ENCODE assay signal across 9 cellular contexts in genomic region chr19:35141627-35142401, GRCh38. TPM values are rescaled to one million over a fixed set of nuclear protein-coding genes. Genes with fewer than 3 reads are reported as not detected.
A peak's percentile ranks its signal among the peaks of the same experiment; 100 is the strongest.
DNase-seq lines count a peak whose midpoint lies in the region; ATAC-seq, FAIRE-seq and TF ChIP-seq lines count a peak whose summit lies in the region.
"Had no signal": no experiment of that assay in that cellular context is flagged by ENCODE, and none has a peak within 500 bp of the region (broad histone marks: within the 10 kb centered on the region; RNA-seq: fewer than 3 reads in every experiment).

No MANE protein-coding gene starts in this region.

- peak overlapping the region; percentile 33 for H2AK9ac ChIP-seq in IMR-90 (replicated peaks; ENCODE audit: low read depth, low read length, poor library complexity)

- H3K27ac ChIP-seq in IMR-90 (ENCODE audit: insufficient read depth, low read length) (no peak overlapping the region), small intestine (ENCODE audit: low read depth in 1 of 2, low read length in 1 of 2) (no peak overlapping the region)
- H3K27ac ChIP-seq: right lobe of liver had no signal

- H3K79me1 ChIP-seq in IMR-90 (ENCODE audit: low read depth in 1 of 2, low read length in 2 of 2): no peaks in the 10 kb centered on the region

- FAIRE-seq in small intestine (lab: Jason Lieb, UNC): no peak

- H3K9me3 ChIP-seq in IMR-90 (ENCODE audit: control insufficient read depth, insufficient read depth, low read length): no peaks in the 10 kb centered on the region
- H3K9me3 ChIP-seq in small intestine (ENCODE audit: control insufficient read depth, low read depth): no peaks in the 10 kb centered on the region
- H3K9me3 ChIP-seq: right lobe of liver had no signal

- no peaks in the 10 kb centered on the region for H3K9me3 Mint-ChIP-seq in activated naive CD8-positive, alpha-beta T cell treated with anti-CD3 and anti-CD28 coated beads for 36 hours
- H3K9me3 Mint-ChIP-seq in natural killer cell treated with Interleukin-12 subunit alpha and Interleukin-12 subunit beta and Interleukin-15 and Interleukin-18, amount 100 ng/mL, for 72 hours: no peaks in the 10 kb centered on the region

- BruUV-seq in IMR-90 (replicated peaks; lab: Mats Ljungman, UMichigan): no TSS peak

- H3K4ac ChIP-seq in IMR-90 (ENCODE audit: low read depth, low read length): no peak overlapping the region

- H2AK5ac ChIP-seq in IMR-90 (ENCODE audit: low read depth, low read length): no peak overlapping the region

- H2BK20ac ChIP-seq in IMR-90 (ENCODE audit: low read depth, low read length): no peak overlapping the region

- no peak overlapping the region for H2BK120ac ChIP-seq in IMR-90 (ENCODE audit: low read depth, low read length)

- in situ Hi-C loops in IMR-90 (cut with MboI; ENCODE audit: low sequenced_read_pairs): no loop called here

- no peak overlapping the region for H2BK5ac ChIP-seq in IMR-90 (ENCODE audit: low read depth, low read length, poor library complexity, severe bottlenecking)

- ATAC-seq in IMR-90 (ENCODE audit: low read depth) (no peak), esophagus mucosa (no peak)
- no peak for ATAC-seq in natural killer cell treated with Interleukin-12 subunit alpha and Interleukin-12 subunit beta and Interleukin-15 and Interleukin-18, amount 100 ng/mL, for 72 hours

- WGBS in IMR-90 (ENCODE audit: extremely low coverage in 2 of 2, insufficient read length in 1 of 2), 2 experiments: 0% methylated on average over 3 of the region's 23 CpGs; no CpG with 5 or more reads in 1 of the 2 experiments
- WGBS in small intestine, 3 donors: 6 to 16% (median 7%) methylated on average over 23 of the region's 23 CpGs

- peaks cover 3% of the 10 kb centered on the region; the same call in 1 of the 2 replicates for H3K9me1 ChIP-seq in IMR-90 (ENCODE audit: insufficient read depth, low read length)

- H4K20me1 ChIP-seq in IMR-90 (ENCODE audit: insufficient read depth, low read length): no peaks in the 10 kb centered on the region

- H3K27me3 ChIP-seq in IMR-90 (ENCODE audit: control insufficient read depth, insufficient read depth, low read length): peaks cover 33% of the 10 kb centered on the region
- H3K27me3 ChIP-seq in small intestine (ENCODE audit: control insufficient read depth in 2 of 2, insufficient read depth in 2 of 2, low read length in 2 of 2): no peaks in the 10 kb centered on the region
- H3K27me3 ChIP-seq: right lobe of liver had no signal

- H2BK15ac ChIP-seq in IMR-90 (ENCODE audit: low read depth, low read length): no peak overlapping the region

- H4K91ac ChIP-seq in IMR-90 (ENCODE audit: insufficient read depth, low read depth, low read length): no peak overlapping the region

- H4K5ac ChIP-seq in IMR-90 (ENCODE audit: low read depth, low read length): no peak overlapping the region

- no peak for TF ChIP-seq RAD21 in IMR-90 (IDR thresholded peaks at IDR 0.05; ENCODE audit: low read length)

- H3K4me3 ChIP-seq in IMR-90 (ENCODE audit: insufficient read depth, low read depth, low read length) (no peak overlapping the region), small intestine (ENCODE audit: low read depth in 1 of 2, low read length in 2 of 2) (no peak overlapping the region)

- no peak overlapping the region for H4K8ac ChIP-seq in IMR-90 (ENCODE audit: low read depth in 2 of 2, low read length in 2 of 2)

- no peaks in the 10 kb centered on the region for H3K27me3 Mint-ChIP-seq in activated naive CD8-positive, alpha-beta T cell treated with anti-CD3 and anti-CD28 coated beads for 36 hours
- peaks cover 10 to 18% of the 10 kb centered on the region in 2 donors for H3K27me3 Mint-ChIP-seq in natural killer cell treated with Interleukin-12 subunit alpha and Interleukin-12 subunit beta and Interleukin-15 and Interleukin-18, amount 100 ng/mL, for 72 hours

- no peak for TF ChIP-seq POLR2A in IMR-90 (IDR thresholded peaks at IDR 0.05; ENCODE audit: low read depth, low read length)

- H3K56ac ChIP-seq in IMR-90 (ENCODE audit: extremely low read depth, insufficient read depth, low read length): no peak overlapping the region

- POLR2A ChIA-PET in IMR-90 (lab: Charles Lee; ENCODE audit: unreplicated experiment): interaction anchor here (0.7 kb wide), 1 partner anchor 11 kb away, joined by 5 read pairs; no protein-coding TSS in a partner anchor

- intact Hi-C loops in IMR-90 (cut with micrococcal nuclease): loop anchor here (5.0 kb wide), 1 partner anchor 125 kb away; the partner anchor contains the start of gene USF2

- peak; percentile 85 for DNase-seq in DMS53 (lab: John Stamatoyannopoulos, UW)
- DNase-seq in IMR-90: no peak
- DNase-seq in activated naive CD8-positive, alpha-beta T cell treated with anti-CD3 and anti-CD28 coated beads for 36 hours: no peak
- DNase-seq in natural killer cell treated with Interleukin-12 subunit alpha and Interleukin-12 subunit beta and Interleukin-15 and Interleukin-18, amount 100 ng/mL, for 72 hours (ENCODE audit: low spot score): no peak
- DNase-seq in SW 1271 (lab: John Stamatoyannopoulos, UW): no peak
- no peak for DNase-seq in NCI-H1105 (lab: John Stamatoyannopoulos, UW)
- DNase-seq in small intestine: no peak

- H3K9ac ChIP-seq in IMR-90 (ENCODE audit: low read depth, low read length): no peak overlapping the region

- H3K4me1 ChIP-seq in IMR-90 (ENCODE audit: control insufficient read depth, insufficient read depth, low read length) (peaks cover 18% of the 10 kb centered on the region), small intestine (ENCODE audit: control insufficient read depth in 2 of 2, insufficient read depth in 1 of 2, low read depth in 1 of 2, low read length in 1 of 2) (peaks cover 0 to 5% of the 10 kb centered on the region in 2 donors)

- CTCF ChIA-PET in IMR-90 (lab: Yijun Ruan, JAX): interaction anchor here (0.6 to 2.1 kb wide), 6 partner anchors 8 to 269 kb away, joined by 3 to 10 read pairs (median 4); no protein-coding TSS in a partner anchor

- H3K23ac ChIP-seq in IMR-90 (ENCODE audit: low read depth, low read length): no peak overlapping the region

- H3K18ac ChIP-seq in IMR-90 (ENCODE audit: low read depth, low read length): no peak overlapping the region

- H3K4me1 Mint-ChIP-seq in activated naive CD8-positive, alpha-beta T cell treated with anti-CD3 and anti-CD28 coated beads for 36 hours: peaks cover 26% of the 10 kb centered on the region
- peaks cover 20 to 30% of the 10 kb centered on the region in 2 donors for H3K4me1 Mint-ChIP-seq in natural killer cell treated with Interleukin-12 subunit alpha and Interleukin-12 subunit beta and Interleukin-15 and Interleukin-18, amount 100 ng/mL, for 72 hours (ENCODE audit: low read depth in 2 of 2)

- no peaks in the 10 kb centered on the region for H3K36me3 Mint-ChIP-seq in activated naive CD8-positive, alpha-beta T cell treated with anti-CD3 and anti-CD28 coated beads for 36 hours
- no peaks in the 10 kb centered on the region for H3K36me3 Mint-ChIP-seq in natural killer cell treated with Interleukin-12 subunit alpha and Interleukin-12 subunit beta and Interleukin-15 and Interleukin-18, amount 100 ng/mL, for 72 hours

- H3K36me3 ChIP-seq in IMR-90 (ENCODE audit: control insufficient read depth, insufficient read depth, low read length) (no peaks in the 10 kb centered on the region), small intestine (ENCODE audit: control insufficient read depth in 2 of 2, insufficient read depth in 2 of 2, low read length in 2 of 2) (no peaks in the 10 kb centered on the region)

- H3K4me2 ChIP-seq in IMR-90 (ENCODE audit: low read depth, low read length): peak overlapping the region; percentile 57

- dilution Hi-C loops in IMR-90 (cut with HindIII; ENCODE audit: low sequenced_read_pairs, unreplicated experiment): no loop called here

- TF ChIP-seq CTCF in IMR-90 (conservative IDR thresholded peaks at IDR 0.05; ENCODE audit: low read depth, low read length): no peak

- no peak overlapping the region for H3K14ac ChIP-seq in IMR-90 (replicated peaks; ENCODE audit: low read depth, low read length)

- H3K27ac Mint-ChIP-seq in activated naive CD8-positive, alpha-beta T cell treated with anti-CD3 and anti-CD28 coated beads for 36 hours: peak overlapping the region; percentile 62
- H3K27ac Mint-ChIP-seq in natural killer cell treated with Interleukin-12 subunit alpha and Interleukin-12 subunit beta and Interleukin-15 and Interleukin-18, amount 100 ng/mL, for 72 hours: no peak overlapping the region

- H3K4me3 Mint-ChIP-seq in activated naive CD8-positive, alpha-beta T cell treated with anti-CD3 and anti-CD28 coated beads for 36 hours: peak overlapping the region; percentile 82
- peak overlapping the region; percentile 75 for H3K4me3 Mint-ChIP-seq in natural killer cell treated with Interleukin-12 subunit alpha and Interleukin-12 subunit beta and Interleukin-15 and Interleukin-18, amount 100 ng/mL, for 72 hours

- peak overlapping the region; percentile 78 for H2AFZ ChIP-seq in IMR-90 (replicated peaks; ENCODE audit: low read length, poor library complexity)

RNA-seq across cellular contexts. Expression of gene FXYD7, which starts 1.2 kb away (rescaled TPM):
- total RNA-seq in IMR-90 (2012; rRNA removed): not detected in 2 replicates
- polyA plus RNA-seq in IMR-90 (2012; rRNA removed): 0.31 and 0.39 TPM in 2 replicates
- 0.11 and 2.0 TPM in 2 replicates for polyA plus RNA-seq in IMR-90 (2012; cell fraction: cytosol; rRNA removed)
- 0.35 and 0.60 TPM in 2 replicates for polyA plus RNA-seq in IMR-90 (2012; cell fraction: nucleus; rRNA removed; ENCODE audit: low replicate concordance)
- under 1 TPM; 0.54 to 0.62 TPM for total RNA-seq in activated naive CD8-positive, alpha-beta T cell treated with anti-CD3 and anti-CD28 coated beads for 36 hours
- total RNA-seq in natural killer cell treated with Interleukin-12 subunit alpha and Interleukin-12 subunit beta and Interleukin-15 and Interleukin-18, amount 100 ng/mL, for 72 hours: not detected
- total RNA-seq in esophagus mucosa: not detected
- under 1 TPM in 1 of 3 donors, not detected in 2; 0.24 TPM for polyA plus RNA-seq in small intestine

RNA-seq across cellular contexts. Expression of gene FXYD1, which starts 3.2 kb away (rescaled TPM):
- total RNA-seq in IMR-90 (2012; rRNA removed): 0.18 TPM in 1 of 2 replicates, not detected in the other
- polyA plus RNA-seq in IMR-90 (2012; rRNA removed): 2.7 and 3.9 TPM in 2 replicates
- 1.0 and 7.5 TPM in 2 replicates for polyA plus RNA-seq in IMR-90 (2012; cell fraction: cytosol; rRNA removed)
- 3.4 and 3.9 TPM in 2 replicates for polyA plus RNA-seq in IMR-90 (2012; cell fraction: nucleus; rRNA removed; ENCODE audit: low replicate concordance)
- total RNA-seq in activated naive CD8-positive, alpha-beta T cell treated with anti-CD3 and anti-CD28 coated beads for 36 hours: 1 to 10 TPM; 1.1 TPM
- not detected for total RNA-seq in natural killer cell treated with Interleukin-12 subunit alpha and Interleukin-12 subunit beta and Interleukin-15 and Interleukin-18, amount 100 ng/mL, for 72 hours
- 2.1 TPM for total RNA-seq in esophagus mucosa
- polyA plus RNA-seq in small intestine: 10 to 100 TPM in 1 of 3 donors, 1 to 10 TPM in 1, not detected in 1; 7.3 to 25.4 TPM

RNA-seq across cellular contexts. Expression of gene LGI4, which starts 7.0 kb away (rescaled TPM):
- total RNA-seq in IMR-90 (2012; rRNA removed) (not detected in 2 replicates), esophagus mucosa (1.4 TPM)
- polyA plus RNA-seq in IMR-90 (2012; rRNA removed) (0.06 and 0.10 TPM in 2 replicates), small intestine (10 to 100 TPM in 1 of 3 donors, 1 to 10 TPM in 1, under 1 TPM in 1; 0.45 to 14.5 (median 1.1) TPM)
- 0.05 TPM in 1 of 2 replicates, not detected in the other for polyA plus RNA-seq in IMR-90 (2012; cell fraction: cytosol; rRNA removed)
- polyA plus RNA-seq in IMR-90 (2012; cell fraction: nucleus; rRNA removed; ENCODE audit: low replicate concordance): 2.3 and 3.5 TPM in 2 replicates
- not detected for total RNA-seq in activated naive CD8-positive, alpha-beta T cell treated with anti-CD3 and anti-CD28 coated beads for 36 hours
- total RNA-seq in natural killer cell treated with Interleukin-12 subunit alpha and Interleukin-12 subunit beta and Interleukin-15 and Interleukin-18, amount 100 ng/mL, for 72 hours: not detected

RNA-seq across cellular contexts. Expression of gene FXYD5, which starts 12.7 kb away (rescaled TPM):
- total RNA-seq in IMR-90 (2012; rRNA removed) (45.8 and 53.6 TPM in 2 replicates), esophagus mucosa (114 TPM)
- polyA plus RNA-seq in IMR-90 (2012; rRNA removed) (245 and 287 TPM in 2 replicates), small intestine (10 to 100 TPM in 2 of 3 donors, 1 to 10 TPM in 1; 3.4 to 60.5 (median 19.7) TPM)
- polyA plus RNA-seq in IMR-90 (2012; cell fraction: cytosol; rRNA removed): 162 and 289 TPM in 2 replicates
- polyA plus RNA-seq in IMR-90 (2012; cell fraction: nucleus; rRNA removed; ENCODE audit: low replicate concordance): 57.5 and 83.6 TPM in 2 replicates
- total RNA-seq in activated naive CD8-positive, alpha-beta T cell treated with anti-CD3 and anti-CD28 coated beads for 36 hours: 100 to 1,000 TPM; 272 to 275 TPM
- 100 to 1,000 TPM; 141 to 236 TPM for total RNA-seq in natural killer cell treated with Interleukin-12 subunit alpha and Interleukin-12 subunit beta and Interleukin-15 and Interleukin-18, amount 100 ng/mL, for 72 hours

RNA-seq across cellular contexts. Expression of gene FXYD3, which starts 26.2 kb away (rescaled TPM):
- total RNA-seq in IMR-90 (2012; rRNA removed): not detected in 2 replicates
- polyA plus RNA-seq in IMR-90 (2012; rRNA removed): not detected in 2 replicates
- polyA plus RNA-seq in IMR-90 (2012; cell fraction: cytosol; rRNA removed): not detected in 2 replicates
- not detected in 2 replicates for polyA plus RNA-seq in IMR-90 (2012; cell fraction: nucleus; rRNA removed; ENCODE audit: low replicate concordance)
- total RNA-seq in activated naive CD8-positive, alpha-beta T cell treated with anti-CD3 and anti-CD28 coated beads for 36 hours: not detected
- total RNA-seq in natural killer cell treated with Interleukin-12 subunit alpha and Interleukin-12 subunit beta and Interleukin-15 and Interleukin-18, amount 100 ng/mL, for 72 hours: not detected
- total RNA-seq in esophagus mucosa: 736 TPM
- 100 to 1,000 TPM in 2 of 3 donors, 10 to 100 TPM in 1; 72.7 to 119 (median 117) TPM for polyA plus RNA-seq in small intestine
